ENCODE assay signal across 19 cellular contexts in the genomic region with DNA sequence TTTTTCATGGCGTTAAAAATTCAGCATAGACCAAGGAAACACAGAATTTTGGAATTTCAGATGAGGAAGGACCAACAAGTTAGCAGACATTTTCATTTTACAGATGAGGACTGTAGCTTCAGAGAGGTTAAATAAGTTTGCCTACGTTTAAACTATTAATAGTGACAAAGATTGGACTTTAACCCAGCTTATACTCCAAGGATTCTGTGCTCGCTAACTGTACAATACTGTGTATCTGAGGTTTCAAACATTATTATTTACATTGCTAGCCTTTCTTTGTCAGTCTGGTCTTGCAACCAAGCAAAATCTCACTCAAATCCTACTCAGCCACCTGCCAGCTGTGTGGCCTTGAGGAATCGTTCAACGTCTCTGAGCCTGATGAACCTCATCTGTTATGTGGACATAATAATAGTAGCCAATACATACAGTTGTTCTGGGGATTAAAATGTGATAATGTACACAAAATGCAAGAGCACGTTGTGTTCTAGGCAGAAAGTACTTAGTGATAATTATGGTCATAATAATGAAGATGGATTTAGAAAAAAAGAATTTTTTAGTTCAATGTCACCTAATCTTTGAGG.
A peak's percentile ranks its signal among the peaks of the same experiment; 100 is the strongest.
DNase-seq lines count a peak whose midpoint lies in the region; ATAC-seq, FAIRE-seq and TF ChIP-seq lines count a peak whose summit lies in the region.
"Had no signal": no experiment of that assay in that cellular context is flagged by ENCODE, and none has a peak within 500 bp of the region (broad histone marks: within the 10 kb centered on the region; RNA-seq: fewer than 3 reads in every experiment).

No MANE protein-coding gene starts in this region.

- CTCF ChIA-PET in Panc1 (lab: Charles Lee): no interaction called here

- DNase-seq in Right ventricle myocardium superior (no peak), heart left ventricle (no peak), Panc1 (ENCODE audit: low read depth, low spot score) (no peak), superior temporal gyrus (ENCODE audit: extremely low spot score) (no peak), BE2C (no peak)
- DNase-seq: Calu3; CD4-positive, alpha-beta T cell; COR-L47; DMS53; DMS79 treated with DMSO at 0.1 percent for 48 hours; GF-D8; GOT3; H7; HCEC 1CT had no signal

- H3K4me1 ChIP-seq in heart left ventricle (peaks cover 0 to 11% (median 2%) of the 10 kb centered on the region in 12 donors), Panc1 (ENCODE audit: control insufficient read depth, insufficient read depth, low read length) (no peaks in the 10 kb centered on the region), BE2C (peaks cover 8% of the 10 kb centered on the region; the same call in 1 of the 2 replicates)
- H3K4me1 ChIP-seq: BLaER1 treated with 17β-estradiol and CSF1 and Interleukin-3, amounts not matched to agents 10 nM and 100 nM had no signal

- peak; percentile 69 for ATAC-seq in Right ventricle myocardium superior (ENCODE audit: poor library complexity)
- ATAC-seq in heart left ventricle: no peak
- no peak for ATAC-seq in Panc1

- TF ChIP-seq POLR2A in heart left ventricle (IDR thresholded peaks at IDR 0.05): no peak

- peak; percentile 64 for FAIRE-seq in islet of Langerhans (lab: Jason Lieb, UNC)
- FAIRE-seq: A204.1, GM12892 had no signal

- POLR2A ChIA-PET in Panc1 (lab: Charles Lee): no interaction called here

- no TSS peak for BruUV-seq in Panc1 (replicated peaks; lab: Mats Ljungman, UMichigan)

- no peak overlapping the region for H3K4me3 ChIP-seq in heart left ventricle
- no peak overlapping the region for H3K4me3 ChIP-seq in Panc1 (ENCODE audit: low read depth in 2 of 2, low read length in 2 of 2)
- H3K4me3 ChIP-seq in BE2C (ENCODE audit: low read depth, low read length): no peak overlapping the region
- H3K4me3 ChIP-seq: BLaER1 treated with 17β-estradiol and CSF1 and Interleukin-3, amounts not matched to agents 10 nM and 100 nM had no signal

- WGBS in heart left ventricle, 4 donors: 70 to 76% (median 72%) methylated on average over 6 of the region's 6 CpGs

- intact Hi-C loops in Right ventricle myocardium superior (cut with DNase I) (no loop called here), heart left ventricle (cut with DNase I) (no loop called here), Panc1 (cut with micrococcal nuclease; ENCODE audit: unreplicated experiment) (no loop called here)

- in situ Hi-C loops in Panc1 (cut with HindIII; ENCODE audit: low pct_unique_long_range_greater_than_20kb, low sequenced_read_pairs): loop anchor here (5.0 kb wide), 1 partner anchor 33 kb away; no protein-coding TSS in a partner anchor

- TF ChIP-seq CTCF in heart left ventricle (IDR thresholded peaks at IDR 0.05): no peak
- no peak for TF ChIP-seq CTCF in Panc1 (IDR thresholded peaks at IDR 0.05)
- no peak for TF ChIP-seq CTCF in BE2C (IDR thresholded peaks at IDR 0.05; ENCODE audit: low read depth, low read length)

- H3K9me3 ChIP-seq in heart left ventricle (no peaks in the 10 kb centered on the region), Panc1 (ENCODE audit: control insufficient read depth, insufficient read depth, low read depth, low read length) (no peaks in the 10 kb centered on the region), BE2C (no peaks in the 10 kb centered on the region)

- H3K27ac ChIP-seq in heart left ventricle: no peak overlapping the region
- peak overlapping the region; percentile 17; the same call in 1 of the 2 replicates for H3K27ac ChIP-seq in Panc1 (ENCODE audit: low read length)
- H3K27ac ChIP-seq: 22Rv1; BLaER1 treated with 17β-estradiol and CSF1 and Interleukin-3, amounts not matched to agents 10 nM and 100 nM had no signal

- no peaks in the 10 kb centered on the region for H3K27me3 ChIP-seq in heart left ventricle
- no peaks in the 10 kb centered on the region for H3K27me3 ChIP-seq in Panc1 (ENCODE audit: control insufficient read depth, insufficient read depth, low read length)
- no peaks in the 10 kb centered on the region for H3K27me3 ChIP-seq in BE2C
- H3K27me3 ChIP-seq: BLaER1 treated with 17β-estradiol and CSF1 and Interleukin-3, amounts not matched to agents 10 nM and 100 nM had no signal

- H3K36me3 ChIP-seq in heart left ventricle: no peaks in the 10 kb centered on the region
- H3K36me3 ChIP-seq in Panc1 (ENCODE audit: control insufficient read depth, insufficient read depth, low read length): no peaks in the 10 kb centered on the region
- H3K36me3 ChIP-seq in BE2C: no peaks in the 10 kb centered on the region
- H3K36me3 ChIP-seq: BLaER1 treated with 17β-estradiol and CSF1 and Interleukin-3, amounts not matched to agents 10 nM and 100 nM had no signal
